In genomic region chr7:43298617-43299016, GRCh38 we compare ENCODE assay signal across 7 cellular contexts.
"Had no signal": no experiment of that assay in that cellular context is flagged by ENCODE, and none has a peak within 500 bp of the region (broad histone marks: within the 10 kb centered on the region; RNA-seq: fewer than 3 reads in every experiment).

No MANE protein-coding gene starts in this region.

- DNase-seq: GDM1, GF-D8 had no signal

- FAIRE-seq: G401.6, GM12891, GM12892, GM18507, GM19239 had no signal
